Comparison of ENCODE assay signal across 8 cellular contexts in the genomic region with DNA sequence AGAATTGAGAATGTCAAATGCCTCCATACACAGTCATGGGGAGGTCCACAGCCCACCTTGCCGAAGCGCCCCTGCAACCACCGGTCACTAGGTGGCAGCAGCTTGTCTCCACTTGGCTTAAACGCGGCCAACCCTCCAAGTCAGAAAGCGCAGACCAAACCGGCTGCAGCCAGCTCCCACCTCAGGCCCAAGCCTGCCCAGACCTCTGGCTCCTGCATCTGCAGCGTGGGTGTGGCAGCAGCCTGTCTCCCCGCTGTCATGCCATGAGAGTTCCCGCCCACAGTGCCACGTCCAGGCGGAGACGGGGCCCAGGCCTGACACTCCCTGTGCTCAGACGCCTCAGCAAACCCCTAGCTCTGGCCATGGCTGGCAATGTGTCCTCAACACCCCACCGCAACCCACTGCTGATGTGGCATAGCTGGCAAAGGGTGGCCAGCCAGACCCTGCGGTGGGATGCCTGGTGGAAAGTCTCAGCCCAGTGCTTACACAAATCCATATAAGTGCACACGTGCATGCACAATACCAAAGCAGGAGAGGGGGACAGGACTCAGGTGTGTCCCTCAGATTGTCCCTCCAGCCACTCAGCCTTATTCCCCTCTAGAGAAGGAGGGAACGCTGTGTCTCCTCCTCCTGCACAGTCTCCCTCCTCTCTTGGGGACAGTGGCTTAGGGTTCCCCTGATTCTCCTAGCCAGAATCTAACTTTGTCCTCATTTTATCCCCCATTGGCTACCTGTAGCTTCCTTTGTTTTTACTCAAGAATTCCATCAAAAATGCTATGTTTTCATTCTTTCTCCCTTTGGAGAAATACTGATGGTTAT. TPM values are rescaled to one million over a fixed set of nuclear protein-coding genes. Genes with fewer than 3 reads are reported as not detected.
A peak's percentile ranks its signal among the peaks of the same experiment; 100 is the strongest.
DNase-seq lines count a peak whose midpoint lies in the region; ATAC-seq and TF ChIP-seq lines count a peak whose summit lies in the region.

No MANE protein-coding gene starts in this region.

- DNase-seq in COLO829 (ENCODE audit: low spot score) (peak; percentile 74), HEK293T (ENCODE audit: extremely low spot score) (peak; percentile 86), NCI-H446 (lab: John Stamatoyannopoulos, UW) (peak; percentile 40 to 77), cerebellar cortex (ENCODE audit: low spot score) (peak; percentile 84), left colon (peak; percentile 90 to 95)
- DNase-seq in activated CD4-positive, alpha-beta T cell treated with anti-CD3 and anti-CD28 coated beads for 1 hour: peak; percentile 56
- DNase-seq in stimulated activated CD4-positive, alpha-beta T cell treated with anti-CD3 and anti-CD28 coated beads, Interleukin-1b, Interleukin-23, amount 100 ng/mL, for 48 hours: peak; percentile 76

- CTCF ChIA-PET in HEK293T (lab: Yijun Ruan, JAX): interaction anchor here (0.6 to 3.5 kb wide), 24 partner anchors 9 to 237 kb away, joined by 3 to 27 read pairs (median 5); no protein-coding TSS in a partner anchor

- POLR2A ChIA-PET in HEK293T (lab: Yijun Ruan, JAX): interaction anchor here (1.3 to 7.9 kb wide), 4 partner anchors 20 to 85 kb away, joined by 3 to 121 read pairs (median 4); partner anchors contain the start of genes NFE2L1 and PNPO

- ATAC-seq in left colon (peak; percentile 69), HG02938 (IDR thresholded peaks at IDR 0.05; ENCODE audit: unreplicated experiment) (no peak)

- intact Hi-C loops in left colon (cut with DNase I, micrococcal nuclease): loop anchor here (2.0 to 5.0 kb wide), 3 partner anchors 48 to 101 kb away; no protein-coding TSS in a partner anchor

TF ChIP-seq in HEK293T, 16 proteins besides CTCF, POLR2A, EP300 and RAD21:
- TF ChIP-seq BHLHE40 (IDR thresholded peaks at IDR 0.05; ENCODE audit: borderline replicate concordance): no peak
- TF ChIP-seq LEF1 (IDR thresholded peaks at IDR 0.05; ENCODE audit: borderline replicate concordance): no peak; the same call in 1 of the 2 replicates
- TF ChIP-seq ARNT (IDR thresholded peaks at IDR 0.05): no peak
- no peak for TF ChIP-seq SUZ12 (IDR thresholded peaks at IDR 0.05)
- TF ChIP-seq CTBP1 (IDR thresholded peaks at IDR 0.05; ENCODE audit: borderline replicate concordance): no peak
- no peak for TF ChIP-seq FOXA1 (IDR thresholded peaks at IDR 0.05)
- no peak for TF ChIP-seq ELF4 (IDR thresholded peaks at IDR 0.05)
- TF ChIP-seq FOXM1 (IDR thresholded peaks at IDR 0.05; ENCODE audit: borderline replicate concordance): no peak
- TF ChIP-seq TARDBP (IDR thresholded peaks at IDR 0.05): no peak
- TF ChIP-seq FOXK2 (IDR thresholded peaks at IDR 0.05): no peak
- TF ChIP-seq, protein P1, sequence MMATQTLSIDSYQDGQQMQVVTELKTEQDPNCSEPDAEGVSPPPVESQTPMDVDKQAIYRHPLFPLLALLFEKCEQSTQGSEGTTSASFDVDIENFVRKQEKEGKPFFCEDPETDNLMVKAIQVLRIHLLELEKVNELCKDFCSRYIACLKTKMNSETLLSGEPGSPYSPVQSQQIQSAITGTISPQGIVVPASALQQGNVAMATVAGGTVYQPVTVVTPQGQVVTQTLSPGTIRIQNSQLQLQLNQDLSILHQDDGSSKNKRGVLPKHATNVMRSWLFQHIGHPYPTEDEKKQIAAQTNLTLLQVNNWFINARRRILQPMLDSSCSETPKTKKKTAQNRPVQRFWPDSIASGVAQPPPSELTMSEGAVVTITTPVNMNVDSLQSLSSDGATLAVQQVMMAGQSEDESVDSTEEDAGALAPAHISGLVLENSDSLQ (IDR thresholded peaks at IDR 0.05): no peak
- no peak for TF ChIP-seq ZNF384 (IDR thresholded peaks at IDR 0.05)
- no peak for TF ChIP-seq NFRKB (IDR thresholded peaks at IDR 0.05)
- TF ChIP-seq L3MBTL2 (conservative IDR thresholded peaks at IDR 0.05): no peak
- TF ChIP-seq SP1 (IDR thresholded peaks at IDR 0.05): no peak
- TF ChIP-seq HDGF (IDR thresholded peaks at IDR 0.05; ENCODE audit: borderline replicate concordance): no peak; the same call in 1 of the 2 replicates

RNA-seq across cellular contexts. Expression of gene COPZ2, which starts 10.9 kb away (rescaled TPM):
- 1 to 10 TPM; 7.1 to 8.7 TPM for total RNA-seq in left colon

RNA-seq across cellular contexts. Expression of gene NFE2L1, which starts 21.4 kb away (rescaled TPM):
- total RNA-seq in left colon: 100 to 1,000 TPM; 223 to 245 TPM

RNA-seq across cellular contexts. Expression of gene CDK5RAP3, which starts 55.8 kb away (rescaled TPM):
- 100 to 1,000 TPM; 136 to 187 TPM for total RNA-seq in left colon
